ENCODE assay signal across 8 cellular contexts in genomic region chr3:185362850-185363661, GRCh38. TPM values are rescaled to one million over a fixed set of nuclear protein-coding genes. Genes with fewer than 3 reads are reported as not detected.
DNase-seq lines count a peak whose midpoint lies in the region; ATAC-seq, FAIRE-seq and TF ChIP-seq lines count a peak whose summit lies in the region.

Gene MAP3K13, plus strand, starts transcription at chr3:185363136. Its CDS starts 65,446 bp downstream, at chr3:185428582.

- dilution Hi-C loops in IMR-90 (cut with HindIII; ENCODE audit: low sequenced_read_pairs, unreplicated experiment) = no loop called here

- H3K9ac ChIP-seq in IMR-90 (ENCODE audit: low read depth, low read length) (peak within 1 kb of the TSS; percentile 47), PC-3 (ENCODE audit: low read length) (peak within 1 kb of the TSS; percentile 48)

- BruUV-seq in IMR-90 (replicated peaks; lab: Mats Ljungman, UMichigan) (no TSS peak), PC-3 (replicated peaks; lab: Mats Ljungman, UMichigan) (TSS peak; percentile 73)

- H3F3A ChIP-seq in PC-3 (ENCODE audit: low read length, unreplicated experiment) = no peaks in the 10 kb centered on the region

- H3K4me3 ChIP-seq in IMR-90 (ENCODE audit: insufficient read depth, low read depth, low read length) = peak within 1 kb of the TSS; percentile 45
- H3K4me3 ChIP-seq in PC-3 (ENCODE audit: low read length) = peak within 1 kb of the TSS; percentile 80
- peak within 1 kb of the TSS; percentile 60 for H3K4me3 ChIP-seq in astrocyte of the spinal cord (ENCODE audit: low read depth, low read length)
- peak within 1 kb of the TSS; percentile 23 to 52 (median 34) for H3K4me3 ChIP-seq in pancreas

- no peaks in the 10 kb centered on the region for H3K9me1 ChIP-seq in IMR-90 (ENCODE audit: insufficient read depth, low read length)

- H3K23ac ChIP-seq in IMR-90 (ENCODE audit: low read depth, low read length) = peak within 1 kb of the TSS; percentile 49

- in situ Hi-C loops in G401 (cut with HindIII; ENCODE audit: low sequenced_read_pairs) (no loop called here), IMR-90 (cut with MboI; ENCODE audit: low sequenced_read_pairs) (no loop called here), astrocyte of the spinal cord (cut with HindIII; ENCODE audit: low sequenced_read_pairs) (no loop called here)

- peak within 1 kb of the TSS in 1 of 2 experiments; percentile 26; a peak in 2 of 4 replicates for H4K8ac ChIP-seq in IMR-90 (ENCODE audit: low read depth in 2 of 2, low read length in 2 of 2)

- peak; percentile 76 for FAIRE-seq in pancreas (lab: Jason Lieb, UNC)

- TF ChIP-seq POLR2A in IMR-90 (IDR thresholded peaks at IDR 0.05; ENCODE audit: low read depth, low read length) = no peak

- WGBS in IMR-90 (ENCODE audit: extremely low coverage in 2 of 2, insufficient read length in 1 of 2), 2 experiments = no CpG with 5 or more reads among the region's 17 CpGs
- 1 to 2% methylated on average over 17 of the region's 17 CpGs for WGBS in pancreas, 2 donors

- H2AK9ac ChIP-seq in IMR-90 (replicated peaks; ENCODE audit: low read depth, low read length, poor library complexity) = no peak within 1 kb of the TSS

- H3K4ac ChIP-seq in IMR-90 (ENCODE audit: low read depth, low read length) = no peak within 1 kb of the TSS

- no peak within 1 kb of the TSS for H4K91ac ChIP-seq in IMR-90 (ENCODE audit: insufficient read depth, low read depth, low read length)

- H3K4me2 ChIP-seq in IMR-90 (ENCODE audit: low read depth, low read length) (peak within 1 kb of the TSS; percentile 72), PC-3 (ENCODE audit: low read length) (peak within 1 kb of the TSS; percentile 90)

- H4K5ac ChIP-seq in IMR-90 (ENCODE audit: low read depth, low read length) = no peak within 1 kb of the TSS

- H3K27ac ChIP-seq in IMR-90 (ENCODE audit: insufficient read depth, low read length) (no peak within 1 kb of the TSS), PC-3 (ENCODE audit: low read length) (peak within 1 kb of the TSS; percentile 20), pancreas (peak within 1 kb of the TSS; percentile 57 to 87 (median 67))

- H3K79me2 ChIP-seq in PC-3 (ENCODE audit: low read length) = peaks cover 4% of the 10 kb centered on the region; the same call in 1 of the 2 replicates

- H3K9me3 ChIP-seq in IMR-90 (ENCODE audit: control insufficient read depth, insufficient read depth, low read length) (no peaks in the 10 kb centered on the region), PC-3 (ENCODE audit: low read length) (no peaks in the 10 kb centered on the region), pancreas (no peaks in the 10 kb centered on the region)

- ATAC-seq in GM21723 (IDR thresholded peaks at IDR 0.05; ENCODE audit: unreplicated experiment) (peak; percentile 95), IMR-90 (ENCODE audit: low read depth) (peak; percentile 99), PC-3 (peak; percentile 93), left ventricle myocardium superior (peak; percentile 99), pancreas (peak; percentile 96 to 98 (median 98))

- DNase-seq in G401 (ENCODE audit: low spot score) (peak; percentile 98), IMR-90 (peak; percentile 94), PC-3 (peak; percentile 97), astrocyte of the spinal cord (ENCODE audit: low read depth, low spot score) (peak; percentile 96), left ventricle myocardium superior (peak; percentile 76), pancreas (peak in 5 of 6 donors; percentile 78 to 87 (median 85)), cortex of kidney (lab: John Stamatoyannopoulos, UW) (no peak)

- POLR2A ChIA-PET in IMR-90 (lab: Charles Lee; ENCODE audit: unreplicated experiment) = no interaction called here
- POLR2A ChIA-PET in PC-3 (lab: Charles Lee; ENCODE audit: unreplicated experiment) = interaction anchor here (0.6 kb wide), 1 partner anchor 184 kb away, joined by 5 read pairs; no protein-coding TSS in a partner anchor

- peaks cover 5% of the 10 kb centered on the region for H3K27me3 ChIP-seq in IMR-90 (ENCODE audit: control insufficient read depth, insufficient read depth, low read length)
- H3K27me3 ChIP-seq in PC-3 (ENCODE audit: low read length) = no peaks in the 10 kb centered on the region
- H3K27me3 ChIP-seq in pancreas = no peaks in the 10 kb centered on the region

- no peak within 1 kb of the TSS for H2BK20ac ChIP-seq in IMR-90 (ENCODE audit: low read depth, low read length)

- H3K4me1 ChIP-seq in IMR-90 (ENCODE audit: control insufficient read depth, insufficient read depth, low read length) (no peaks in the 10 kb centered on the region), PC-3 (ENCODE audit: insufficient read depth, low read length) (peaks cover 47% of the 10 kb centered on the region), pancreas (peaks cover 7 to 28% (median 27%) of the 10 kb centered on the region in 3 donors)

- CTCF ChIA-PET in IMR-90 (lab: Yijun Ruan, JAX) (interaction anchor here (1.0 to 1.2 kb wide), 3 partner anchors 9 to 297 kb away, joined by 3 to 5 read pairs (median 3); partner anchors contain the start of gene SENP2), PC-3 (lab: Charles Lee) (no interaction called here)

- H3K56ac ChIP-seq in IMR-90 (ENCODE audit: extremely low read depth, insufficient read depth, low read length) = no peak within 1 kb of the TSS

- no peaks in the 10 kb centered on the region for H3K36me3 ChIP-seq in IMR-90 (ENCODE audit: control insufficient read depth, insufficient read depth, low read length)
- no peaks in the 10 kb centered on the region for H3K36me3 ChIP-seq in PC-3 (ENCODE audit: low read depth, low read length)
- H3K36me3 ChIP-seq in pancreas = no peaks in the 10 kb centered on the region

- no peak within 1 kb of the TSS for H3K18ac ChIP-seq in IMR-90 (ENCODE audit: low read depth, low read length)

- no peak within 1 kb of the TSS for H2AK5ac ChIP-seq in IMR-90 (ENCODE audit: low read depth, low read length)

- 0 out of 2 replicates have a peak within 1 kb of the TSS, but pooled peaks have one; percentile 15 for H3K14ac ChIP-seq in IMR-90 (replicated peaks; ENCODE audit: low read depth, low read length)

- H3K79me1 ChIP-seq in IMR-90 (ENCODE audit: low read depth in 1 of 2, low read length in 2 of 2) = no peaks in the 10 kb centered on the region

- H2BK5ac ChIP-seq in IMR-90 (ENCODE audit: low read depth, low read length, poor library complexity, severe bottlenecking) = no peak within 1 kb of the TSS

- no peaks in the 10 kb centered on the region for H3K9me2 ChIP-seq in PC-3 (replicated peaks; ENCODE audit: low read length)

- TF ChIP-seq RAD21 in IMR-90 (IDR thresholded peaks at IDR 0.05; ENCODE audit: low read length) = no peak

- H2BK120ac ChIP-seq in IMR-90 (ENCODE audit: low read depth, low read length) = peak within 1 kb of the TSS; percentile 23; the same call in 1 of the 2 replicates

- H2AFZ ChIP-seq in IMR-90 (replicated peaks; ENCODE audit: low read length, poor library complexity) (peak within 1 kb of the TSS; percentile 82), PC-3 (ENCODE audit: low read length) (peak within 1 kb of the TSS; percentile 91)

- TF ChIP-seq CTCF in IMR-90 (conservative IDR thresholded peaks at IDR 0.05; ENCODE audit: low read depth, low read length) (no peak), PC-3 (conservative IDR thresholded peaks at IDR 0.05; ENCODE audit: low read depth, low read length) (no peak), astrocyte of the spinal cord (IDR thresholded peaks at IDR 0.05; ENCODE audit: low read depth, low read length) (no peak), pancreas (IDR thresholded peaks at IDR 0.05) (no peak)

- no peak within 1 kb of the TSS for H2BK15ac ChIP-seq in IMR-90 (ENCODE audit: low read depth, low read length)

- intact Hi-C loops in IMR-90 (cut with micrococcal nuclease) = loop anchor here (5.0 kb wide), 1 partner anchor 194 kb away; no protein-coding TSS in a partner anchor
- intact Hi-C loops in PC-3 (cut with micrococcal nuclease) = loop anchor here (1.0 to 10.0 kb wide), 2 partner anchors 26 to 192 kb away; partner anchors contain the start of gene LIPH
- intact Hi-C loops in left ventricle myocardium superior (cut with micrococcal nuclease) = no loop called here
- intact Hi-C loops in pancreas (cut with DNase I) = no loop called here

- peaks cover 2% of the 10 kb centered on the region; the same call in 1 of the 2 replicates for H4K20me1 ChIP-seq in IMR-90 (ENCODE audit: insufficient read depth, low read length)
- no peaks in the 10 kb centered on the region for H4K20me1 ChIP-seq in PC-3 (ENCODE audit: low read length)

TF ChIP-seq in IMR-90, 13 proteins besides CTCF, POLR2A, EP300 and RAD21:
- TF ChIP-seq MAFK (IDR thresholded peaks at IDR 0.05; ENCODE audit: low read depth, low read length) (0 out of 2 replicates have a peak, but pooled peaks have one; percentile 1), FOS (IDR thresholded peaks at IDR 0.05; ENCODE audit: low read depth, low read length) (no peak)

RNA-seq across cellular contexts. Expression of gene MAP3K13, which starts in this region (rescaled TPM):
- 2.0 and 4.4 TPM in 2 replicates for total RNA-seq in G401 (2014; rRNA removed; shearing (Covaris generic))
- total RNA-seq in IMR-90 (2012; rRNA removed) (17.6 and 19.2 TPM in 2 replicates), PC-3 (2014; rRNA removed) (24.0 and 24.4 TPM in 2 replicates), left ventricle myocardium superior (8.0 TPM), pancreas (10 to 100 TPM; 17.5 to 43.1 (median 24.0) TPM)
- polyA plus RNA-seq in IMR-90 (2012; rRNA removed) (8.6 and 9.9 TPM in 2 replicates), pancreas (10 to 100 TPM; 17.2 to 22.8 TPM)
- polyA plus RNA-seq in IMR-90 (2012; cell fraction: cytosol; rRNA removed) = 2.5 and 2.8 TPM in 2 replicates
- 1.3 and 5.4 TPM in 2 replicates for polyA plus RNA-seq in IMR-90 (2012; cell fraction: nucleus; rRNA removed; ENCODE audit: low replicate concordance)

Comparison
In these comparisons a context has a peak if more than half of its experiments do, and no peak if none do; other contexts are left out.
1. intact Hi-C loops: an anchor here in IMR-90 (5.0 kb wide) and PC-3 (1.0 to 10.0 kb wide); none called in left ventricle myocardium superior and pancreas.